ENCODE assay signal across 19 cellular contexts in genomic region chr1:40167317-40167716, GRCh38.
"Had no signal": no experiment of that assay in that cellular context is flagged by ENCODE, and none has a peak within 500 bp of the region (broad histone marks: within the 10 kb centered on the region; RNA-seq: fewer than 3 reads in every experiment).

No MANE protein-coding gene starts in this region.

- H3K27me3 ChIP-seq: esophagus muscularis mucosa, gastroesophageal sphincter, heart left ventricle, neutrophil, ovary, spleen, upper lobe of right lung had no signal

- H3K9me3 Mint-ChIP-seq: activated T-cell treated with anti-CD3 and anti-CD28 coated beads, Interleukin-2, amount 50 U/mL, for 24 hours; activated T-helper 2 cell treated with anti-CD3 and anti-CD28 coated beads, Interferon-gamma antibody, Interleukin-2, Interleukin-4, amounts not matched to agents 10 μg/mL and 5 μg/mL and 100 μg/mL, durations not matched to agents 14 hours and 24 hours and 36 hours; nephron had no signal

- H3K36me3 ChIP-seq: esophagus muscularis mucosa, gastroesophageal sphincter, heart left ventricle, neutrophil, ovary, prostate gland, spleen, upper lobe of right lung had no signal

- ATAC-seq: gastroesophageal sphincter; heart left ventricle; left cardiac atrium; stimulated activated naive CD8-positive, alpha-beta T cell treated with anti-CD3 and anti-CD28 coated beads, Interleukin-15, Interleukin-2, amounts not matched to agents 100 U/mL and 50 U/mL, for 24 hours; upper lobe of right lung had no signal

- H3K27me3 Mint-ChIP-seq: activated T-cell treated with anti-CD3 and anti-CD28 coated beads, Interleukin-2, amount 50 U/mL, for 24 hours had no signal

- H3K4me1 ChIP-seq: prostate gland had no signal

- H3K27ac Mint-ChIP-seq: activated T-cell treated with anti-CD3 and anti-CD28 coated beads, Interleukin-2, amount 50 U/mL, for 24 hours; activated T-helper 2 cell treated with anti-CD3 and anti-CD28 coated beads, Interferon-gamma antibody, Interleukin-2, Interleukin-4, amounts not matched to agents 10 μg/mL and 5 μg/mL and 100 μg/mL, durations not matched to agents 14 hours and 24 hours and 36 hours; nephron had no signal

- H3K27ac ChIP-seq: coronary artery, esophagus muscularis mucosa, gastroesophageal sphincter, heart left ventricle, ovary, prostate gland, spleen, upper lobe of right lung had no signal

- DNase-seq: activated naive CD4-positive, alpha-beta T cell; activated T-cell treated with anti-CD3 and anti-CD28 coated beads, Interleukin-2, amount 50 U/mL, for 24 hours; amygdala; cerebellar nuclear complex; heart left ventricle; left cardiac atrium; mesenchymal stem cell; ovary; spleen; stimulated activated CD4-positive, alpha-beta T cell treated with anti-CD3 and anti-CD28 coated beads, Interleukin-4, amount 100 ng/mL, for 24 hours; stimulated activated naive CD8-positive, alpha-beta T cell treated with anti-CD3 and anti-CD28 coated beads, Interleukin-15, Interleukin-2, amounts not matched to agents 100 U/mL and 50 U/mL, for 24 hours; upper lobe of right lung had no signal

- H3K4me3 Mint-ChIP-seq: activated T-cell treated with anti-CD3 and anti-CD28 coated beads, Interleukin-2, amount 50 U/mL, for 24 hours; nephron had no signal

- H3K4me3 ChIP-seq: coronary artery, esophagus muscularis mucosa, gastroesophageal sphincter, heart left ventricle, ovary, prostate gland, spleen, upper lobe of right lung had no signal

- H3K9me3 ChIP-seq: esophagus muscularis mucosa, gastroesophageal sphincter, heart left ventricle, neutrophil, ovary, prostate gland, spleen, upper lobe of right lung had no signal
